ENCODE assay signal across 1 cellular context in genomic region chr6:2931970-2932748, GRCh38.
TF ChIP-seq lines count a peak whose summit lies in the region.

No MANE protein-coding gene starts in this region.

TF ChIP-seq in K562, 482 proteins besides CTCF, POLR2A, EP300 and RAD21 (continued from another document and continues in another):
- TF ChIP-seq, protein P1, sequence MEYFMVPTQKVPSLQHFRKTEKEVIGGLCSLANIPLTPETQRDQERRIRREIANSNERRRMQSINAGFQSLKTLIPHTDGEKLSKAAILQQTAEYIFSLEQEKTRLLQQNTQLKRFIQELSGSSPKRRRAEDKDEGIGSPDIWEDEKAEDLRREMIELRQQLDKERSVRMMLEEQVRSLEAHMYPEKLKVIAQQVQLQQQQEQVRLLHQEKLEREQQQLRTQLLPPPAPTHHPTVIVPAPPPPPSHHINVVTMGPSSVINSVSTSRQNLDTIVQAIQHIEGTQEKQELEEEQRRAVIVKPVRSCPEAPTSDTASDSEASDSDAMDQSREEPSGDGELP (CRISPR knock-in tag; IDR thresholded peaks at IDR 0.05; ENCODE audit: borderline replicate concordance), result peak; percentile 74
- TF ChIP-seq ZNF431 (CRISPR knock-in tag; IDR thresholded peaks at IDR 0.05), result no peak
- no peak for TF ChIP-seq ZNF165 (CRISPR knock-in tag; IDR thresholded peaks at IDR 0.05; ENCODE audit: borderline replicate concordance)
- TF ChIP-seq CTBP1 (IDR thresholded peaks at IDR 0.05; ENCODE audit: borderline replicate concordance), result peak; percentile 100
- no peak for TF ChIP-seq ZNF77 (CRISPR knock-in tag; IDR thresholded peaks at IDR 0.05)
- no peak for TF ChIP-seq POLR2B (IDR thresholded peaks at IDR 0.05; ENCODE audit: low read depth, partially characterized antibody)
- TF ChIP-seq RNF219 (CRISPR knock-in tag; IDR thresholded peaks at IDR 0.05), result no peak
- peak; percentile 71 for TF ChIP-seq CREB1 (IDR thresholded peaks at IDR 0.05)
- TF ChIP-seq CREB1 (CRISPR knock-in tag; IDR thresholded peaks at IDR 0.05), result peak; percentile 82
- TF ChIP-seq PML (IDR thresholded peaks at IDR 0.05; ENCODE audit: low read length), result peak; percentile 97
- peak; percentile 97 for TF ChIP-seq LEF1 (IDR thresholded peaks at IDR 0.05)
- no peak for TF ChIP-seq ELF4 (CRISPR knock-in tag; IDR thresholded peaks at IDR 0.05)
- TF ChIP-seq ZFP1 (CRISPR knock-in tag; IDR thresholded peaks at IDR 0.05), result no peak
- TF ChIP-seq, protein P2, sequence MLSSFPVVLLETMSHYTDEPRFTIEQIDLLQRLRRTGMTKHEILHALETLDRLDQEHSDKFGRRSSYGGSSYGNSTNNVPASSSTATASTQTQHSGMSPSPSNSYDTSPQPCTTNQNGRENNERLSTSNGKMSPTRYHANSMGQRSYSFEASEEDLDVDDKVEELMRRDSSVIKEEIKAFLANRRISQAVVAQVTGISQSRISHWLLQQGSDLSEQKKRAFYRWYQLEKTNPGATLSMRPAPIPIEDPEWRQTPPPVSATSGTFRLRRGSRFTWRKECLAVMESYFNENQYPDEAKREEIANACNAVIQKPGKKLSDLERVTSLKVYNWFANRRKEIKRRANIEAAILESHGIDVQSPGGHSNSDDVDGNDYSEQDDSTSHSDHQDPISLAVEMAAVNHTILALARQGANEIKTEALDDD (IDR thresholded peaks at IDR 0.05), result peak; percentile 98
- TF ChIP-seq CBX3 (IDR thresholded peaks at IDR 0.05; ENCODE audit: borderline replicate concordance in 1 of 2, low read length in 2 of 2), result peak in 1 of 2 experiments; percentile 93; a peak in 2 of 3 replicates
- peak; percentile 53; the same call in 1 of the 2 replicates for TF ChIP-seq ZKSCAN1 (IDR thresholded peaks at IDR 0.05; ENCODE audit: low read depth, low read length)
- TF ChIP-seq SRSF3 (IDR thresholded peaks at IDR 0.05; ENCODE audit: insufficient read depth, low read length), result no peak
- TF ChIP-seq HCFC1 (IDR thresholded peaks at IDR 0.05; ENCODE audit: low read depth, low read length), result 0 out of 2 replicates have a peak, but pooled peaks have one; percentile 20
- TF ChIP-seq, protein P3, sequence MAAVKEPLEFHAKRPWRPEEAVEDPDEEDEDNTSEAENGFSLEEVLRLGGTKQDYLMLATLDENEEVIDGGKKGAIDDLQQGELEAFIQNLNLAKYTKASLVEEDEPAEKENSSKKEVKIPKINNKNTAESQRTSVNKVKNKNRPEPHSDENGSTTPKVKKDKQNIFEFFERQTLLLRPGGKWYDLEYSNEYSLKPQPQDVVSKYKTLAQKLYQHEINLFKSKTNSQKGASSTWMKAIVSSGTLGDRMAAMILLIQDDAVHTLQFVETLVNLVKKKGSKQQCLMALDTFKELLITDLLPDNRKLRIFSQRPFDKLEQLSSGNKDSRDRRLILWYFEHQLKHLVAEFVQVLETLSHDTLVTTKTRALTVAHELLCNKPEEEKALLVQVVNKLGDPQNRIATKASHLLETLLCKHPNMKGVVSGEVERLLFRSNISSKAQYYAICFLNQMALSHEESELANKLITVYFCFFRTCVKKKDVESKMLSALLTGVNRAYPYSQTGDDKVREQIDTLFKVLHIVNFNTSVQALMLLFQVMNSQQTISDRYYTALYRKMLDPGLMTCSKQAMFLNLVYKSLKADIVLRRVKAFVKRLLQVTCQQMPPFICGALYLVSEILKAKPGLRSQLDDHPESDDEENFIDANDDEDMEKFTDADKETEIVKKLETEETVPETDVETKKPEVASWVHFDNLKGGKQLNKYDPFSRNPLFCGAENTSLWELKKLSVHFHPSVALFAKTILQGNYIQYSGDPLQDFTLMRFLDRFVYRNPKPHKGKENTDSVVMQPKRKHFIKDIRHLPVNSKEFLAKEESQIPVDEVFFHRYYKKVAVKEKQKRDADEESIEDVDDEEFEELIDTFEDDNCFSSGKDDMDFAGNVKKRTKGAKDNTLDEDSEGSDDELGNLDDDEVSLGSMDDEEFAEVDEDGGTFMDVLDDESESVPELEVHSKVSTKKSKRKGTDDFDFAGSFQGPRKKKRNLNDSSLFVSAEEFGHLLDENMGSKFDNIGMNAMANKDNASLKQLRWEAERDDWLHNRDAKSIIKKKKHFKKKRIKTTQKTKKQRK (IDR thresholded peaks at IDR 0.05; ENCODE audit: borderline replicate concordance, low read depth, low read length), result no peak
- TF ChIP-seq MEIS2 (IDR thresholded peaks at IDR 0.05; ENCODE audit: partially characterized antibody), result peak; percentile 100
- TF ChIP-seq ZNF3 (CRISPR knock-in tag; IDR thresholded peaks at IDR 0.05), result no peak
- TF ChIP-seq, protein P4, sequence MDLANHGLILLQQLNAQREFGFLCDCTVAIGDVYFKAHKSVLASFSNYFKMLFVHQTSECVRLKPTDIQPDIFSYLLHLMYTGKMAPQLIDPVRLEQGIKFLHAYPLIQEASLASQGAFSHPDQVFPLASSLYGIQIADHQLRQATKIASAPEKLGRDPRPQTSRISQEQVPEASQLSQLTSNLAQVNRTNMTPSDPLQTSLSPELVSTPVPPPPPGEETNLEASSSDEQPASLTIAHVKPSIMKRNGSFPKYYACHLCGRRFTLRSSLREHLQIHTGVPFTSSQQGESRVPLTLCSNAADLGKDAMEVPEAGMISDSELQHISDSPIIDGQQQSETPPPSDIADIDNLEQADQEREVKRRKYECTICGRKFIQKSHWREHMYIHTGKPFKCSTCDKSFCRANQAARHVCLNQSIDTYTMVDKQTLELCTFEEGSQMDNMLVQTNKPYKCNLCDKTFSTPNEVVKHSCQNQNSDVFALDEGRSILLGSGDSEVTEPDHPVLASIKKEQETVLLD (IDR thresholded peaks at IDR 0.05), result peak; percentile 74; the same call in 1 of the 2 replicates
- peak; percentile 67 for TF ChIP-seq GABPB1 (CRISPR knock-in tag; IDR thresholded peaks at IDR 0.05)
- TF ChIP-seq PYGO2 (tag; IDR thresholded peaks at IDR 0.05), result peak; percentile 90
- no peak for TF ChIP-seq ZNF184 (CRISPR knock-in tag; IDR thresholded peaks at IDR 0.05)
- TF ChIP-seq, protein P5, sequence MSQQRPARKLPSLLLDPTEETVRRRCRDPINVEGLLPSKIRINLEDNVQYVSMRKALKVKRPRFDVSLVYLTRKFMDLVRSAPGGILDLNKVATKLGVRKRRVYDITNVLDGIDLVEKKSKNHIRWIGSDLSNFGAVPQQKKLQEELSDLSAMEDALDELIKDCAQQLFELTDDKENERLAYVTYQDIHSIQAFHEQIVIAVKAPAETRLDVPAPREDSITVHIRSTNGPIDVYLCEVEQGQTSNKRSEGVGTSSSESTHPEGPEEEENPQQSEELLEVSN (IDR thresholded peaks at IDR 0.05; ENCODE audit: borderline replicate concordance in 1 of 2, extremely low read depth in 1 of 2, insufficient read depth in 1 of 2, insufficient read length in 1 of 2, low read depth in 1 of 2, low read length in 1 of 2, poor library complexity in 1 of 2, severe bottlenecking in 1 of 2), result no peak
- TF ChIP-seq MAFG (tag; conservative IDR thresholded peaks at IDR 0.05), result peak; percentile 96
- peak; percentile 39; the same call in 1 of the 2 replicates for TF ChIP-seq MYNN (IDR thresholded peaks at IDR 0.05)
- no peak for TF ChIP-seq MYNN (CRISPR knock-in tag; IDR thresholded peaks at IDR 0.05)
- TF ChIP-seq KDM1A (IDR thresholded peaks at IDR 0.05), result peak; percentile 99
- peak; percentile 20 to 87 for TF ChIP-seq AFF1 (IDR thresholded peaks at IDR 0.05; ENCODE audit: low read depth in 1 of 2, partially characterized antibody in 2 of 2)
- peak; percentile 98 for TF ChIP-seq TAL1 (IDR thresholded peaks at IDR 0.05)
- TF ChIP-seq CEBPB (tag; IDR thresholded peaks at IDR 0.05), result peak; percentile 52
- peak; percentile 95 for TF ChIP-seq STAT5A (IDR thresholded peaks at IDR 0.05; ENCODE audit: borderline replicate concordance, low read length)
- peak; percentile 94 for TF ChIP-seq ZBTB17 (CRISPR knock-in tag; IDR thresholded peaks at IDR 0.05)
- peak; percentile 48; the same call in 1 of the 2 replicates for TF ChIP-seq CREB3L1 (IDR thresholded peaks at IDR 0.05; ENCODE audit: borderline replicate concordance, low read depth)
- TF ChIP-seq, protein P6, sequence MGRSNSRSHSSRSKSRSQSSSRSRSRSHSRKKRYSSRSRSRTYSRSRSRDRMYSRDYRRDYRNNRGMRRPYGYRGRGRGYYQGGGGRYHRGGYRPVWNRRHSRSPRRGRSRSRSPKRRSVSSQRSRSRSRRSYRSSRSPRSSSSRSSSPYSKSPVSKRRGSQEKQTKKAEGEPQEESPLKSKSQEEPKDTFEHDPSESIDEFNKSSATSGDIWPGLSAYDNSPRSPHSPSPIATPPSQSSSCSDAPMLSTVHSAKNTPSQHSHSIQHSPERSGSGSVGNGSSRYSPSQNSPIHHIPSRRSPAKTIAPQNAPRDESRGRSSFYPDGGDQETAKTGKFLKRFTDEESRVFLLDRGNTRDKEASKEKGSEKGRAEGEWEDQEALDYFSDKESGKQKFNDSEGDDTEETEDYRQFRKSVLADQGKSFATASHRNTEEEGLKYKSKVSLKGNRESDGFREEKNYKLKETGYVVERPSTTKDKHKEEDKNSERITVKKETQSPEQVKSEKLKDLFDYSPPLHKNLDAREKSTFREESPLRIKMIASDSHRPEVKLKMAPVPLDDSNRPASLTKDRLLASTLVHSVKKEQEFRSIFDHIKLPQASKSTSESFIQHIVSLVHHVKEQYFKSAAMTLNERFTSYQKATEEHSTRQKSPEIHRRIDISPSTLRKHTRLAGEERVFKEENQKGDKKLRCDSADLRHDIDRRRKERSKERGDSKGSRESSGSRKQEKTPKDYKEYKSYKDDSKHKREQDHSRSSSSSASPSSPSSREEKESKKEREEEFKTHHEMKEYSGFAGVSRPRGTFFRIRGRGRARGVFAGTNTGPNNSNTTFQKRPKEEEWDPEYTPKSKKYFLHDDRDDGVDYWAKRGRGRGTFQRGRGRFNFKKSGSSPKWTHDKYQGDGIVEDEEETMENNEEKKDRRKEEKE (IDR thresholded peaks at IDR 0.05; ENCODE audit: borderline replicate concordance in 1 of 2, control insufficient read depth in 1 of 2, low read depth in 2 of 2, low read length in 1 of 2), result peak in 1 of 2 experiments; percentile 85; a peak in 1 of 4 replicates
- TF ChIP-seq IRF1 (CRISPR knock-in tag; IDR thresholded peaks at IDR 0.05; ENCODE audit: borderline replicate concordance), result no peak
- TF ChIP-seq, protein P7, sequence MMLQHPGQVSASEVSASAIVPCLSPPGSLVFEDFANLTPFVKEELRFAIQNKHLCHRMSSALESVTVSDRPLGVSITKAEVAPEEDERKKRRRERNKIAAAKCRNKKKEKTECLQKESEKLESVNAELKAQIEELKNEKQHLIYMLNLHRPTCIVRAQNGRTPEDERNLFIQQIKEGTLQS (IDR thresholded peaks at IDR 0.05), result peak; percentile 75; the same call in 1 of the 2 replicates
- TF ChIP-seq, protein P7 (CRISPR knock-in tag; conservative IDR thresholded peaks at IDR 0.05), result peak; percentile 89
- peak; percentile 21 to 41; a peak in 3 of 4 replicates for TF ChIP-seq NRF1 (conservative IDR thresholded peaks at IDR 0.05 in 1 of 2, IDR thresholded peaks at IDR 0.05 in 1 of 2)
- TF ChIP-seq SMARCE1 (IDR thresholded peaks at IDR 0.05), result peak; percentile 97
